In genomic region chr14:52380294-52380693, GRCh38 we compare ENCODE assay signal across 9 cellular contexts.
DNase-seq lines count a peak whose midpoint lies in the region; ATAC-seq and TF ChIP-seq lines count a peak whose summit lies in the region.
"Had no signal": no experiment of that assay in that cellular context is flagged by ENCODE, and none has a peak within 500 bp of the region (broad histone marks: within the 10 kb centered on the region; RNA-seq: fewer than 3 reads in every experiment).

No MANE protein-coding gene starts in this region.

- no peak overlapping the region for H3K27ac ChIP-seq in HEK293 (ENCODE audit: extremely low read depth, low read depth, low read length)
- H3K27ac ChIP-seq in lower lobe of right lung = no peak overlapping the region
- no peak overlapping the region for H3K27ac ChIP-seq in gastrocnemius medialis

- TF ChIP-seq CTCF in HEK293 (tag by site-specific recombination; IDR thresholded peaks at IDR 0.05) (no peak), lower lobe of right lung (IDR thresholded peaks at IDR 0.05) (no peak), mesothelial cell of epicardium (IDR thresholded peaks at IDR 0.05; ENCODE audit: unreplicated experiment) (no peak), gastrocnemius medialis (IDR thresholded peaks at IDR 0.05 in 4 of 5, conservative IDR thresholded peaks at IDR 0.05 in 1 of 5) (no peak)

- no peak for TF ChIP-seq POLR2A in erythroblast (IDR thresholded peaks at IDR 0.05; ENCODE audit: low read length)
- TF ChIP-seq POLR2A in gastrocnemius medialis (IDR thresholded peaks at IDR 0.05) = no peak

- in situ Hi-C loops in gastrocnemius medialis (cut with MboI; ENCODE audit: low sequenced_read_pairs in 4 of 4) = no loop called here

- no peaks in the 10 kb centered on the region for H3K36me3 ChIP-seq in HEK293 (ENCODE audit: control insufficient read depth in 2 of 2, insufficient read depth in 1 of 2, low read length in 2 of 2)
- H3K36me3 ChIP-seq in lower lobe of right lung = no peaks in the 10 kb centered on the region
- H3K36me3 ChIP-seq in gastrocnemius medialis = no peaks in the 10 kb centered on the region

- peaks cover 6% of the 10 kb centered on the region for H3K27me3 ChIP-seq in lower lobe of right lung (ENCODE audit: low read depth)
- no peaks in the 10 kb centered on the region for H3K27me3 ChIP-seq in gastrocnemius medialis

- H3K4me1 ChIP-seq in HEK293 (ENCODE audit: control insufficient read depth, insufficient read depth, low read length) (no peaks in the 10 kb centered on the region), lower lobe of right lung (peaks cover 3% of the 10 kb centered on the region), gastrocnemius medialis (no peaks in the 10 kb centered on the region)

- POLR2A ChIA-PET in HEK293 (lab: Yijun Ruan, JAX) = no interaction called here

- peaks cover 7% of the 10 kb centered on the region for H3K27me3 Mint-ChIP-seq in mesothelial cell of epicardium (ENCODE audit: low read depth)

- peaks cover 36% of the 10 kb centered on the region for H3K9me3 Mint-ChIP-seq in mesothelial cell of epicardium

- H3K4me1 Mint-ChIP-seq in mesothelial cell of epicardium = no peaks in the 10 kb centered on the region
- H3K4me1 Mint-ChIP-seq: naive B cell had no signal

- H3K36me3 Mint-ChIP-seq in mesothelial cell of epicardium = peaks cover 5% of the 10 kb centered on the region

- ATAC-seq in GM18907 (IDR thresholded peaks at IDR 0.05; ENCODE audit: unreplicated experiment) (peak; percentile 100), HG03575 (IDR thresholded peaks at IDR 0.05; ENCODE audit: extremely low read depth, insufficient number of reproducible peaks, low FRiP score, unreplicated experiment) (peak; percentile 93), lower lobe of right lung (peak; percentile 60 to 70), gastrocnemius medialis (no peak)

- H3K9me3 ChIP-seq in HEK293 (ENCODE audit: control insufficient read depth, insufficient read depth, low read depth, low read length) = no peaks in the 10 kb centered on the region
- no peaks in the 10 kb centered on the region for H3K9me3 ChIP-seq in lower lobe of right lung
- no peaks in the 10 kb centered on the region for H3K9me3 ChIP-seq in gastrocnemius medialis

- H3K4me3 Mint-ChIP-seq in mesothelial cell of epicardium = no peak overlapping the region
- H3K4me3 Mint-ChIP-seq: naive B cell had no signal

- no peak overlapping the region for H3K4me3 ChIP-seq in HEK293 (ENCODE audit: low read depth, low read length)
- no peak overlapping the region for H3K4me3 ChIP-seq in lower lobe of right lung
- H3K4me3 ChIP-seq in gastrocnemius medialis = no peak overlapping the region

- CTCF ChIA-PET in HEK293 (lab: Yijun Ruan, JAX) = interaction anchor here (0.6 to 0.9 kb wide), 2 partner anchors 12 to 240 kb away, joined by 3 read pairs; no protein-coding TSS in a partner anchor

- H3K27ac Mint-ChIP-seq in mesothelial cell of epicardium = no peak overlapping the region
- H3K27ac Mint-ChIP-seq: naive B cell had no signal

- intact Hi-C loops in lower lobe of right lung (cut with DNase I) = no loop called here
- intact Hi-C loops in gastrocnemius medialis (cut with DNase I; ENCODE audit: low total_unique reads) = no loop called here

- DNase-seq in lower lobe of right lung (no peak), erythroblast (lab: John Stamatoyannopoulos, UW) (no peak), mesothelial cell of epicardium (ENCODE audit: low spot score in 2 of 2, unreplicated experiment in 2 of 2) (no peak), gastrocnemius medialis (no peak), NCI-H146 treated with DMSO at 0.1 percent for 48 hours (lab: John Stamatoyannopoulos, UW; ENCODE audit: unreplicated experiment) (no peak)
- DNase-seq: naive B cell had no signal

TF ChIP-seq in HEK293, 187 proteins besides CTCF, POLR2A, EP300 and RAD21:
- TF ChIP-seq ATF2 (tag by site-specific recombination; IDR thresholded peaks at IDR 0.05; ENCODE audit: low read depth) (peak; percentile 51; the same call in 1 of the 2 replicates), ZNF324 (tag by site-specific recombination; IDR thresholded peaks at IDR 0.05) (no peak)

Comparison
In these comparisons a context has a peak if more than half of its experiments do, and no peak if none do; other contexts are left out.
1. ATAC-seq: peak in GM18907 (single experiment), HG03575 (single experiment) and lower lobe of right lung (2 of 2); none in gastrocnemius medialis (0 of 2).